ENCODE assay signal across 29 cellular contexts in genomic region chr4:114435118-114435517, GRCh38.
"Had no signal": no experiment of that assay in that cellular context is flagged by ENCODE, and none has a peak within 500 bp of the region (broad histone marks: within the 10 kb centered on the region; RNA-seq: fewer than 3 reads in every experiment).

No MANE protein-coding gene starts in this region.

- FAIRE-seq: keratinocyte had no signal

- H3K4me3 ChIP-seq: left lung, lower lobe of right lung, ovary, skin epidermis, stomach, suprapubic skin, thoracic aorta, tibial artery, uterus had no signal

- H3K4me1 ChIP-seq: left lung, lower lobe of right lung, stomach, suprapubic skin, tibial artery, uterus had no signal

- H3K36me3 ChIP-seq: left lung, lower lobe of right lung, neutrophil, ovary, stomach, suprapubic skin, thoracic aorta, tibial artery, uterus had no signal

- H3K27me3 Mint-ChIP-seq: progenitor cell of endocrine pancreas had no signal

- ATAC-seq: left cardiac atrium; left lung; lower lobe of right lung; naive thymus-derived CD8-positive, alpha-beta T cell; right cardiac atrium had no signal

- H3K27ac Mint-ChIP-seq: naive thymus-derived CD8-positive, alpha-beta T cell; nephron; progenitor cell of endocrine pancreas had no signal

- H3K36me3 Mint-ChIP-seq: naive thymus-derived CD8-positive, alpha-beta T cell had no signal

- H3K27ac ChIP-seq: left lung, lower lobe of right lung, neutrophil, ovary, skin epidermis, stomach, suprapubic skin, thoracic aorta, tibial artery, uterus had no signal

- H3K9me3 ChIP-seq: left lung, lower lobe of right lung, neutrophil, ovary, stomach, suprapubic skin, thoracic aorta, uterus had no signal

- DNase-seq: hippocampal formation; kidney glomerular epithelial cell; left cardiac atrium; left lung; lower lobe of right lung; mammary epithelial cell; mesenchymal stem cell; naive thymus-derived CD8-positive, alpha-beta T cell; occipital lobe; ovary; retina; right cardiac atrium; stimulated activated CD4-positive, alpha-beta T cell treated with anti-CD3 and anti-CD28 coated beads, Interleukin-12 subunit alpha, Interleukin-12 subunit beta, amount 100 ng/mL, for 4 hours; stimulated activated CD4-positive, alpha-beta T cell treated with anti-CD3 and anti-CD28 coated beads, Interleukin-15, amount 100 ng/mL, for 24 hours; stimulated activated CD4-positive, alpha-beta T cell treated with anti-CD3 and anti-CD28 coated beads, Interleukin-2, amount 100 ng/mL, for 24 hours; stimulated activated CD4-positive, alpha-beta T cell treated with anti-CD3 and anti-CD28 coated beads, Interleukin-4, amount 100 ng/mL, for 1 hour; stimulated activated naive CD4-positive, alpha-beta T cell; stomach; tibial artery; trophoblast cell; uterus had no signal

- H3K27me3 ChIP-seq: left lung, neutrophil, ovary, stomach, suprapubic skin, tibial artery, uterus had no signal

- H3K4me1 Mint-ChIP-seq: naive thymus-derived CD8-positive, alpha-beta T cell; nephron; neural crest cell had no signal

- H3K4me3 Mint-ChIP-seq: naive thymus-derived CD8-positive, alpha-beta T cell; nephron; neural crest cell had no signal
